In genomic region chr2:27940090-27940671, GRCh38 we compare ENCODE assay signal across 26 cellular contexts. TPM values are rescaled to one million over a fixed set of nuclear protein-coding genes. Genes with fewer than 3 reads are reported as not detected.
A peak's percentile ranks its signal among the peaks of the same experiment; 100 is the strongest.
DNase-seq lines count a peak whose midpoint lies in the region; ATAC-seq and TF ChIP-seq lines count a peak whose summit lies in the region.
"Had no signal": no experiment of that assay in that cellular context is flagged by ENCODE, and none has a peak within 500 bp of the region (broad histone marks: within the 10 kb centered on the region; RNA-seq: fewer than 3 reads in every experiment).

No MANE protein-coding gene starts in this region.

- DNase-seq in NCI-H1436 (lab: John Stamatoyannopoulos, UW) (peak; percentile 16), NCI-H1436 treated with DMSO at 0.1 percent for 48 hours (lab: John Stamatoyannopoulos, UW) (no peak), NCI-H774 (lab: John Stamatoyannopoulos, UW) (peak; percentile 21), fibroblast of gingiva (ENCODE audit: low read depth) (peak; percentile 34), gastrocnemius medialis (no peak), NCI-H345 (lab: John Stamatoyannopoulos, UW) (no peak), SIG-M5 (lab: John Stamatoyannopoulos, UW) (no peak)
- DNase-seq: CD8-positive, alpha-beta memory T cell; DMS153; DND-41; GM23248; H9; KG1; MG63; NCI-H1694 treated with DMSO at 0.1 percent for 48 hours; NCI-H2081 treated with DMSO at 0.1 percent for 48 hours; NCI-H2171; NCI-H226; NCI-H510A treated with DMSO at 0.1 percent for 48 hours; NK-92 treated with Interleukin-12 subunit alpha and Interleukin-12 subunit beta, amount 100 ng/mL, for 24 hours; PC-3 had no signal

- intact Hi-C loops in gastrocnemius medialis (cut with DNase I; ENCODE audit: low total_unique reads) = no loop called here

- TF ChIP-seq CTCF in gastrocnemius medialis (IDR thresholded peaks at IDR 0.05 in 4 of 5, conservative IDR thresholded peaks at IDR 0.05 in 1 of 5) = no peak

- H3K27ac ChIP-seq in gastrocnemius medialis = peak overlapping the region in 3 of 4 donors; percentile 4 to 21 (median 6)
- H3K27ac ChIP-seq: 22Rv1, C4-2B, GM23248, SJSA1 had no signal

- H3K27me3 ChIP-seq in gastrocnemius medialis = no peaks in the 10 kb centered on the region
- H3K27me3 ChIP-seq: MG63, SJSA1 had no signal

- peaks cover 6 to 22% of the 10 kb centered on the region in 2 donors for H3K4me1 ChIP-seq in gastrocnemius medialis
- H3K4me1 ChIP-seq: SJSA1 had no signal

- TF ChIP-seq POLR2A in gastrocnemius medialis (IDR thresholded peaks at IDR 0.05) = no peak

- peak; percentile 40 to 71 for ATAC-seq in gastrocnemius medialis
- ATAC-seq in GM18870 (IDR thresholded peaks at IDR 0.05; ENCODE audit: unreplicated experiment) = no peak
- ATAC-seq: PC-3, Right ventricle myocardium inferior had no signal

- H3K9me3 ChIP-seq in gastrocnemius medialis = no peaks in the 10 kb centered on the region
- H3K9me3 ChIP-seq: MG63, SJSA1 had no signal

- H3K4me3 ChIP-seq in gastrocnemius medialis = no peak overlapping the region
- H3K4me3 ChIP-seq: GM23248, MG63, SJSA1 had no signal

- H3K36me3 ChIP-seq in gastrocnemius medialis = no peaks in the 10 kb centered on the region
- H3K36me3 ChIP-seq: SJSA1 had no signal

- in situ Hi-C loops in gastrocnemius medialis (cut with MboI; ENCODE audit: low sequenced_read_pairs in 4 of 4) = no loop called here

RNA-seq across cellular contexts. Expression of gene BABAM2, which starts 49.7 kb away (rescaled TPM):
- total RNA-seq in gastrocnemius medialis = 10 to 100 TPM; 57.2 to 72.2 (median 67.5) TPM

RNA-seq across cellular contexts. Expression of gene RBKS, which starts 50.0 kb away (rescaled TPM):
- total RNA-seq in gastrocnemius medialis = 1 to 10 TPM in 3 of 4 donors, under 1 TPM in 1; 0.41 to 5.4 (median 3.0) TPM

Comparison
In these comparisons a context has a peak if more than half of its experiments do, and no peak if none do; other contexts are left out.
1. DNase-seq: peak in NCI-H1436 (single experiment), NCI-H774 (single experiment) and fibroblast of gingiva (single experiment); none in NCI-H1436 treated with DMSO at 0.1 percent for 48 hours (single experiment), gastrocnemius medialis (0 of 2), NCI-H345 (single experiment) and SIG-M5 (single experiment).